Comparison of ENCODE assay signal across 9 cellular contexts in genomic region chr16:27450836-27451341, GRCh38. TPM values are rescaled to one million over a fixed set of nuclear protein-coding genes. Genes with fewer than 3 reads are reported as not detected.
DNase-seq lines count a peak whose midpoint lies in the region; ATAC-seq and TF ChIP-seq lines count a peak whose summit lies in the region.
"Had no signal": no experiment of that assay in that cellular context is flagged by ENCODE, and none has a peak within 500 bp of the region (broad histone marks: within the 10 kb centered on the region; RNA-seq: fewer than 3 reads in every experiment).

No MANE protein-coding gene starts in this region.

- no peak overlapping the region for H3K9ac ChIP-seq in SK-N-SH

- H3K4me3 ChIP-seq in SK-N-SH (ENCODE audit: low read depth in 2 of 2, low read length in 1 of 2): no peak overlapping the region

- H3K27me3 Mint-ChIP-seq in activated CD4-positive, alpha-beta memory T cell treated with anti-CD3 and anti-CD28 coated beads for 36 hours: no peaks in the 10 kb centered on the region
- peaks cover 2% of the 10 kb centered on the region for H3K27me3 Mint-ChIP-seq in nephron progenitor cell (ENCODE audit: low read depth, poor library complexity)

- no peaks in the 10 kb centered on the region for H3K79me2 ChIP-seq in SK-N-SH (ENCODE audit: insufficient read depth)

- H3K36me3 ChIP-seq in SK-N-SH (replicated peaks in 1 of 2; ENCODE audit: control insufficient read depth in 1 of 2, insufficient read depth in 2 of 2, low read length in 1 of 2): no peaks in the 10 kb centered on the region

- in situ Hi-C loops in GM13977 (cut with MboI; ENCODE audit: low pct_unique_long_range_greater_than_20kb, low sequenced_read_pairs, unreplicated experiment): loop anchor here (10.0 to 25.0 kb wide), 2 partner anchors 276 to 1614 kb away; no protein-coding TSS in a partner anchor

- H3K4me3 Mint-ChIP-seq in activated CD4-positive, alpha-beta memory T cell treated with anti-CD3 and anti-CD28 coated beads for 36 hours: peak overlapping the region; percentile 16
- no peak overlapping the region for H3K4me3 Mint-ChIP-seq in nephron progenitor cell

- no peak overlapping the region for H3K4me2 ChIP-seq in SK-N-SH

- no peaks in the 10 kb centered on the region for H3F3A ChIP-seq in SK-N-SH (replicated peaks; ENCODE audit: insufficient read depth)

- H3K27ac ChIP-seq in SK-N-SH (ENCODE audit: low read depth in 2 of 2, low read length in 1 of 2): no peak overlapping the region

- no peaks in the 10 kb centered on the region for H3K27me3 ChIP-seq in SK-N-SH (ENCODE audit: insufficient read depth)

- peaks cover 55% of the 10 kb centered on the region for H3K36me3 Mint-ChIP-seq in activated CD4-positive, alpha-beta memory T cell treated with anti-CD3 and anti-CD28 coated beads for 36 hours
- H3K36me3 Mint-ChIP-seq in nephron progenitor cell (ENCODE audit: low read depth): no peaks in the 10 kb centered on the region

- ATAC-seq in SK-N-SH treated with all-trans-retinoic acid at 6 μM for 48 hours (0 out of 3 replicates have a peak, but pooled peaks have one; percentile 23), HG02759 (IDR thresholded peaks at IDR 0.05; ENCODE audit: unreplicated experiment) (peak; percentile 39), GM19395 (IDR thresholded peaks at IDR 0.05; ENCODE audit: unreplicated experiment) (no peak)

- no peaks in the 10 kb centered on the region for H3K4me1 ChIP-seq in SK-N-SH (ENCODE audit: control insufficient read depth in 1 of 2, insufficient read depth in 2 of 2, low read depth in 1 of 2, low read length in 1 of 2)

- H3K9me3 Mint-ChIP-seq in activated CD4-positive, alpha-beta memory T cell treated with anti-CD3 and anti-CD28 coated beads for 36 hours: peaks cover 10% of the 10 kb centered on the region
- peaks cover 22% of the 10 kb centered on the region for H3K9me3 Mint-ChIP-seq in nephron progenitor cell

- WGBS in SK-N-SH (ENCODE audit: low lambda C conversion rate): 77% methylated on average over 7 of the region's 9 CpGs

- no peaks in the 10 kb centered on the region for H3K9me3 ChIP-seq in SK-N-SH

- H2AFZ ChIP-seq in SK-N-SH (ENCODE audit: low read depth): no peak overlapping the region

- peaks cover 80% of the 10 kb centered on the region for H3K4me1 Mint-ChIP-seq in activated CD4-positive, alpha-beta memory T cell treated with anti-CD3 and anti-CD28 coated beads for 36 hours (ENCODE audit: low read depth)
- peaks cover 46% of the 10 kb centered on the region for H3K4me1 Mint-ChIP-seq in nephron progenitor cell

- CTCF ChIA-PET in SK-N-SH (lab: Yijun Ruan, JAX): interaction anchor here (0.9 to 1.0 kb wide), 2 partner anchors 65 to 214 kb away, joined by 3 read pairs; no protein-coding TSS in a partner anchor
- CTCF ChIA-PET in activated CD4-positive, alpha-beta memory T cell treated with anti-CD3 and anti-CD28 coated beads for 36 hours (lab: Charles Lee): interaction anchor here (0.6 to 2.1 kb wide), 7 partner anchors 46 to 281 kb away, joined by 3 to 7 read pairs (median 3); partner anchors contain the start of gene IL21R

- intact Hi-C loops in activated CD4-positive, alpha-beta memory T cell treated with anti-CD3 and anti-CD28 coated beads for 36 hours (cut with micrococcal nuclease): no loop called here

- H3K9me2 ChIP-seq in SK-N-SH: no peaks in the 10 kb centered on the region

- H3K27ac Mint-ChIP-seq in activated CD4-positive, alpha-beta memory T cell treated with anti-CD3 and anti-CD28 coated beads for 36 hours: peak overlapping the region; percentile 78
- peak overlapping the region; percentile 61 for H3K27ac Mint-ChIP-seq in nephron progenitor cell

- POLR2A ChIA-PET in SK-N-SH (lab: Yijun Ruan, JAX): no interaction called here
- POLR2A ChIA-PET in activated CD4-positive, alpha-beta memory T cell treated with anti-CD3 and anti-CD28 coated beads for 36 hours (lab: Charles Lee): interaction anchor here (0.7 to 1.7 kb wide), 6 partner anchors 24 to 247 kb away, joined by 3 to 7 read pairs (median 3); no protein-coding TSS in a partner anchor

- no peak for TF ChIP-seq EP300 in SK-N-SH (IDR thresholded peaks at IDR 0.05; ENCODE audit: borderline replicate concordance in 1 of 2, low read depth in 1 of 2, low read length in 1 of 2)

- TF ChIP-seq RAD21 in SK-N-SH (IDR thresholded peaks at IDR 0.05; ENCODE audit: low read length): no peak

- TF ChIP-seq CTCF in SK-N-SH (IDR thresholded peaks at IDR 0.05): no peak
- no peak for TF ChIP-seq CTCF in nephron progenitor cell (IDR thresholded peaks at IDR 0.05)
- TF ChIP-seq CTCF in GM13977 (IDR thresholded peaks at IDR 0.05; ENCODE audit: extremely low read depth, insufficient read depth, missing control alignments): no peak

- no peak for DNase-seq in SK-N-SH
- DNase-seq in activated CD4-positive, alpha-beta memory T cell treated with anti-CD3 and anti-CD28 coated beads for 36 hours: peak; percentile 53
- DNase-seq in nephron progenitor cell: no peak
- no peak for DNase-seq in NCI-H526 (lab: John Stamatoyannopoulos, UW)
- DNase-seq in GM13977 (ENCODE audit: low spot score): no peak
- DNase-seq: hippocampal formation had no signal

- H4K20me1 ChIP-seq in SK-N-SH (ENCODE audit: insufficient read depth): no peaks in the 10 kb centered on the region

TF ChIP-seq in SK-N-SH treated with all-trans-retinoic acid at 6 μM for 48 hours, 23 proteins besides CTCF, POLR2A, EP300 and RAD21:
- TF ChIP-seq ZFP30 (CRISPR knock-in tag; IDR thresholded peaks at IDR 0.05): no peak
- no peak for TF ChIP-seq TSHZ2 (CRISPR knock-in tag; IDR thresholded peaks at IDR 0.05)
- no peak for TF ChIP-seq ZNF8 (CRISPR knock-in tag; IDR thresholded peaks at IDR 0.05)

TF ChIP-seq in SK-N-SH, 30 proteins besides CTCF, POLR2A, EP300 and RAD21:
- TF ChIP-seq MEF2A (IDR thresholded peaks at IDR 0.05; ENCODE audit: borderline replicate concordance, low read depth) (no peak), ZBTB33 (IDR thresholded peaks at IDR 0.05; ENCODE audit: borderline replicate concordance, low read depth) (no peak), RFX5 (IDR thresholded peaks at IDR 0.05; ENCODE audit: low read length) (no peak), JUND (IDR thresholded peaks at IDR 0.05) (no peak), RCOR1 (IDR thresholded peaks at IDR 0.05; ENCODE audit: low read length) (no peak), FOSL2 (IDR thresholded peaks at IDR 0.05; ENCODE audit: borderline replicate concordance, low read depth) (no peak), SIN3A (IDR thresholded peaks at IDR 0.05; ENCODE audit: borderline replicate concordance, low read depth, low read length) (no peak), NRF1 (IDR thresholded peaks at IDR 0.05; ENCODE audit: low read depth, low read length) (no peak), RXRA (IDR thresholded peaks at IDR 0.05; ENCODE audit: borderline replicate concordance, low read depth) (no peak), POLR2AphosphoS5 (IDR thresholded peaks at IDR 0.05; ENCODE audit: low read depth, low read length) (no peak), EZH2phosphoT487 (IDR thresholded peaks at IDR 0.05; ENCODE audit: borderline replicate concordance, low read depth) (no peak), TAF1 (IDR thresholded peaks at IDR 0.05; ENCODE audit: borderline replicate concordance, low read depth, low read length) (no peak), CHD2 (IDR thresholded peaks at IDR 0.05; ENCODE audit: low read length, partially characterized antibody) (no peak), USF2 (IDR thresholded peaks at IDR 0.05; ENCODE audit: borderline replicate concordance, low read depth, low read length) (no peak), GATA2 (CRISPR knock-in tag; IDR thresholded peaks at IDR 0.05) (no peak), GABPA (IDR thresholded peaks at IDR 0.05; ENCODE audit: low read depth) (no peak)
- TF ChIP-seq, protein P1, sequence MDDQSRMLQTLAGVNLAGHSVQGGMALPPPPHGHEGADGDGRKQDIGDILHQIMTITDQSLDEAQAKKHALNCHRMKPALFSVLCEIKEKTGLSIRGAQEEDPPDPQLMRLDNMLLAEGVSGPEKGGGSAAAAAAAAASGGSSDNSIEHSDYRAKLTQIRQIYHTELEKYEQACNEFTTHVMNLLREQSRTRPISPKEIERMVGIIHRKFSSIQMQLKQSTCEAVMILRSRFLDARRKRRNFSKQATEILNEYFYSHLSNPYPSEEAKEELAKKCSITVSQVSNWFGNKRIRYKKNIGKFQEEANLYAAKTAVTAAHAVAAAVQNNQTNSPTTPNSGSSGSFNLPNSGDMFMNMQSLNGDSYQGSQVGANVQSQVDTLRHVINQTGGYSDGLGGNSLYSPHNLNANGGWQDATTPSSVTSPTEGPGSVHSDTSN (IDR thresholded peaks at IDR 0.05): no peak

RNA-seq across cellular contexts. Expression of gene IL21R, which starts 48.9 kb away (rescaled TPM):
- polyA plus RNA-seq in SK-N-SH (2012; rRNA removed): 0.13 TPM in 2 replicates
- 0.05 and 0.06 TPM in 2 replicates for polyA plus RNA-seq in SK-N-SH (2012; cell fraction: cytosol; rRNA removed)
- polyA plus RNA-seq in SK-N-SH (2012; cell fraction: nucleus; rRNA removed): 0.02 and 0.12 TPM in 2 replicates
- total RNA-seq in activated CD4-positive, alpha-beta memory T cell treated with anti-CD3 and anti-CD28 coated beads for 36 hours: 10 to 100 TPM; 55.0 to 55.9 TPM
